Comparison of ENCODE assay signal across 25 cellular contexts in the genomic region with DNA sequence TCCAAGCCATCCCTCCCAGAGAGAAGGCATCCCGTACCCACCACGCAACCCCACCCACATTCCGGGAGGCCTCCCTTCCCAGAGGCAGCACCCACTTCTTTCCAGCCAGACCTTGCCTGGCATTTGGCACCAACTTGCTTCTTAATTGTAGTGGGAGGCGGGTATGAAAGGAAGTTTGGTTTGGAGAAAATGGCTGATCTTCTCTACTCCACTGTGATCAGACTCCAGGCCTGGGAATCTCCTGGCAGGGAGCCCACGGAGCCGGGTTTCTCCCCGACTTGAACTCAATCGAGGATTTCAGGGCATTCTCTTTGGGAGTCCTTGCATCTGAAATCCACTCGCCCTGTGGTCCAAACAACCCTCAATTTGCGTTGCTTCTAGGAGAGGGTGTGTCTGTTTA.
DNase-seq lines count a peak whose midpoint lies in the region; ATAC-seq, FAIRE-seq and TF ChIP-seq lines count a peak whose summit lies in the region.
"Had no signal": no experiment of that assay in that cellular context is flagged by ENCODE, and none has a peak within 500 bp of the region (broad histone marks: within the 10 kb centered on the region; RNA-seq: fewer than 3 reads in every experiment).

No MANE protein-coding gene starts in this region.

- DNase-seq in SK-N-SH (no peak), PC-3 (no peak), endothelial cell of umbilical vein (ENCODE audit: low read depth, low spot score) (no peak), trophoblast cell (no peak)
- no peak for DNase-seq in activated CD8-positive, alpha-beta T cell treated with anti-CD3 and anti-CD28 coated beads for 36 hours
- DNase-seq: ACHN; CD4-positive, CD25-positive, alpha-beta regulatory T cell; COR-L47; DMS79 treated with DMSO at 0.1 percent for 48 hours; GM23248; KBM-7; MM.1S; NCI-H1092; NCI-H187 treated with DMSO at 0.1 percent for 48 hours; NCI-H2107; Peyer's patch had no signal

- H4K91ac ChIP-seq in trophoblast cell (ENCODE audit: low read depth, low read length), result no peak overlapping the region

- H2AFZ ChIP-seq in SK-N-SH (ENCODE audit: low read depth) (no peak overlapping the region), PC-3 (ENCODE audit: low read length) (no peak overlapping the region), endothelial cell of umbilical vein (ENCODE audit: low read depth, low read length) (no peak overlapping the region), trophoblast cell (ENCODE audit: insufficient read depth, low read length, poor library complexity) (no peak overlapping the region)
- H2AFZ ChIP-seq: GM23248 had no signal

- H3K4me3 ChIP-seq in SK-N-SH (ENCODE audit: low read depth in 2 of 2, low read length in 1 of 2) (no peak overlapping the region), PC-3 (ENCODE audit: low read length) (0 out of 2 replicates have a peak overlapping the region, but pooled peaks have one; percentile 64), endothelial cell of umbilical vein (replicated peaks in 1 of 3; ENCODE audit: insufficient read depth in 1 of 3, low read depth in 1 of 3, low read length in 3 of 3) (no peak overlapping the region), trophoblast cell (ENCODE audit: low read depth, low read length) (no peak overlapping the region)
- H3K4me3 ChIP-seq: GM12878, GM23248, HAP-1, Peyer's patch, SJSA1 had no signal

- BruUV-seq in PC-3 (replicated peaks; lab: Mats Ljungman, UMichigan) (no TSS peak), endothelial cell of umbilical vein (replicated peaks; lab: Mats Ljungman, UMichigan) (no TSS peak)

- TF ChIP-seq CTCF in SK-N-SH (IDR thresholded peaks at IDR 0.05), result no peak
- TF ChIP-seq CTCF in PC-3 (conservative IDR thresholded peaks at IDR 0.05; ENCODE audit: low read depth, low read length), result no peak
- TF ChIP-seq CTCF in endothelial cell of umbilical vein (IDR thresholded peaks at IDR 0.05; ENCODE audit: extremely low read depth in 1 of 2, insufficient read depth in 1 of 2, low read depth in 1 of 2, low read length in 2 of 2), result no peak
- TF ChIP-seq CTCF in activated CD8-positive, alpha-beta T cell treated with anti-CD3 and anti-CD28 coated beads for 36 hours (IDR thresholded peaks at IDR 0.05), result no peak

- no peak for TF ChIP-seq RAD21 in SK-N-SH (IDR thresholded peaks at IDR 0.05; ENCODE audit: low read length)

- no peak overlapping the region for H3K23ac ChIP-seq in trophoblast cell (ENCODE audit: low read length)

- H3K9me2 ChIP-seq in SK-N-SH, result no peaks in the 10 kb centered on the region
- H3K9me2 ChIP-seq in PC-3 (replicated peaks; ENCODE audit: low read length), result no peaks in the 10 kb centered on the region

- H3K9me3 ChIP-seq in SK-N-SH (no peaks in the 10 kb centered on the region), PC-3 (ENCODE audit: low read length) (no peaks in the 10 kb centered on the region), endothelial cell of umbilical vein (replicated peaks; ENCODE audit: control insufficient read depth, insufficient read depth, low read length) (no peaks in the 10 kb centered on the region), trophoblast cell (ENCODE audit: insufficient read depth, low read depth, low read length) (no peaks in the 10 kb centered on the region)
- H3K9me3 ChIP-seq: HAP-1, Peyer's patch, SJSA1 had no signal

- no peak overlapping the region for H3K4me2 ChIP-seq in SK-N-SH
- peak overlapping the region; percentile 93; the same call in 1 of the 2 replicates for H3K4me2 ChIP-seq in PC-3 (ENCODE audit: low read length)
- no peak overlapping the region for H3K4me2 ChIP-seq in endothelial cell of umbilical vein (ENCODE audit: insufficient read depth, low read length)
- H3K4me2 ChIP-seq in trophoblast cell (ENCODE audit: low read length), result no peak overlapping the region

- H2BK12ac ChIP-seq in trophoblast cell (ENCODE audit: low read length), result no peak overlapping the region

- no peak overlapping the region for H2BK120ac ChIP-seq in trophoblast cell (ENCODE audit: insufficient read depth, low read length, poor library complexity)

- no peaks in the 10 kb centered on the region for H3K79me1 ChIP-seq in trophoblast cell (ENCODE audit: low read length)

- H3K9me1 ChIP-seq in endothelial cell of umbilical vein (replicated peaks; ENCODE audit: control insufficient read depth, extremely low read depth, insufficient read depth, low read length), result no peaks in the 10 kb centered on the region

- H2AK5ac ChIP-seq in trophoblast cell (ENCODE audit: low read length), result no peak overlapping the region

- no peaks in the 10 kb centered on the region for H3K27me3 ChIP-seq in SK-N-SH (ENCODE audit: insufficient read depth)
- no peaks in the 10 kb centered on the region for H3K27me3 ChIP-seq in PC-3 (ENCODE audit: low read length)
- no peaks in the 10 kb centered on the region for H3K27me3 ChIP-seq in endothelial cell of umbilical vein (ENCODE audit: control insufficient read depth in 2 of 2, insufficient read depth in 2 of 2, low read length in 2 of 2)
- no peaks in the 10 kb centered on the region for H3K27me3 ChIP-seq in trophoblast cell (ENCODE audit: insufficient read depth, low read length)
- H3K27me3 ChIP-seq: Peyer's patch, SJSA1 had no signal

- TF ChIP-seq EP300 in SK-N-SH (IDR thresholded peaks at IDR 0.05; ENCODE audit: borderline replicate concordance in 1 of 2, low read depth in 1 of 2, low read length in 1 of 2), result no peak

- H4K8ac ChIP-seq in trophoblast cell (ENCODE audit: low read depth, low read length), result no peak overlapping the region

- no peak for TF ChIP-seq POLR2A in endothelial cell of umbilical vein (IDR thresholded peaks at IDR 0.05; ENCODE audit: low read depth, low read length)

- peak overlapping the region; percentile 49 for H3K18ac ChIP-seq in trophoblast cell (ENCODE audit: low read length)

- H3K79me2 ChIP-seq in SK-N-SH (ENCODE audit: insufficient read depth) (no peaks in the 10 kb centered on the region), PC-3 (ENCODE audit: low read length) (no peaks in the 10 kb centered on the region), endothelial cell of umbilical vein (ENCODE audit: control insufficient read depth, insufficient read depth, low read length) (no peaks in the 10 kb centered on the region), trophoblast cell (ENCODE audit: control insufficient read depth, insufficient read depth, low read length, poor library complexity) (no peaks in the 10 kb centered on the region)

- H3K27ac ChIP-seq in SK-N-SH (ENCODE audit: low read depth in 2 of 2, low read length in 1 of 2) (no peak overlapping the region), PC-3 (ENCODE audit: low read length) (no peak overlapping the region), endothelial cell of umbilical vein (ENCODE audit: insufficient read depth, low read depth, low read length) (no peak overlapping the region), trophoblast cell (ENCODE audit: low read depth, low read length) (no peak overlapping the region)
- H3K27ac ChIP-seq: 22Rv1, GM23248, HL-60, Peyer's patch, SJSA1 had no signal

- H3K9me3 Mint-ChIP-seq in activated CD8-positive, alpha-beta T cell treated with anti-CD3 and anti-CD28 coated beads for 36 hours, result peaks cover 2% of the 10 kb centered on the region

- H4K12ac ChIP-seq in trophoblast cell (ENCODE audit: low read depth, low read length), result no peak overlapping the region

- ATAC-seq in SK-N-SH treated with all-trans-retinoic acid at 6 μM for 48 hours, result peak; percentile 18; the same call in 1 of the 3 replicates
- ATAC-seq in PC-3, result no peak
- ATAC-seq in GM19023 (IDR thresholded peaks at IDR 0.05; ENCODE audit: unreplicated experiment), result no peak
- no peak for ATAC-seq in activated CD8-positive, alpha-beta T cell treated with anti-CD3 and anti-CD28 coated beads for 36 hours
- no peak for ATAC-seq in GM21528 (IDR thresholded peaks at IDR 0.05; ENCODE audit: low FRiP score, unreplicated experiment)
- ATAC-seq: GM12878, HepG2 had no signal

- POLR2A ChIA-PET in SK-N-SH (lab: Yijun Ruan, JAX) (no interaction called here), PC-3 (lab: Charles Lee; ENCODE audit: unreplicated experiment) (no interaction called here), endothelial cell of umbilical vein (lab: Charles Lee) (no interaction called here)
- POLR2A ChIA-PET in activated CD8-positive, alpha-beta T cell treated with anti-CD3 and anti-CD28 coated beads for 36 hours (lab: Charles Lee), result no interaction called here

- H3K4me3 Mint-ChIP-seq in activated CD8-positive, alpha-beta T cell treated with anti-CD3 and anti-CD28 coated beads for 36 hours, result no peak overlapping the region
- H3K4me3 Mint-ChIP-seq: CD4-positive, CD25-positive, alpha-beta regulatory T cell had no signal

- H2BK5ac ChIP-seq in trophoblast cell (ENCODE audit: low read depth, low read length, poor library complexity), result no peak overlapping the region

- H3K36me3 Mint-ChIP-seq in activated CD8-positive, alpha-beta T cell treated with anti-CD3 and anti-CD28 coated beads for 36 hours (ENCODE audit: low read depth), result no peaks in the 10 kb centered on the region

- H3K27ac Mint-ChIP-seq in activated CD8-positive, alpha-beta T cell treated with anti-CD3 and anti-CD28 coated beads for 36 hours, result no peak overlapping the region

- no peak overlapping the region for H3K14ac ChIP-seq in trophoblast cell (ENCODE audit: low read length)

- H3K36me3 ChIP-seq in SK-N-SH (replicated peaks in 1 of 2; ENCODE audit: control insufficient read depth in 1 of 2, insufficient read depth in 2 of 2, low read length in 1 of 2), result no peaks in the 10 kb centered on the region
- no peaks in the 10 kb centered on the region for H3K36me3 ChIP-seq in PC-3 (ENCODE audit: low read depth, low read length)
- H3K36me3 ChIP-seq in endothelial cell of umbilical vein (ENCODE audit: control insufficient read depth in 2 of 2, extremely low read depth in 1 of 2, insufficient read depth in 2 of 2, low read length in 2 of 2), result no peaks in the 10 kb centered on the region
- no peaks in the 10 kb centered on the region for H3K36me3 ChIP-seq in trophoblast cell (ENCODE audit: control insufficient read depth in 1 of 2, insufficient read depth in 2 of 2, low read length in 2 of 2)
- H3K36me3 ChIP-seq: HAP-1, Peyer's patch, SJSA1 had no signal

- CTCF ChIA-PET in SK-N-SH (lab: Yijun Ruan, JAX) (no interaction called here), PC-3 (lab: Charles Lee) (no interaction called here), endothelial cell of umbilical vein (lab: Charles Lee) (interaction anchor here (1.2 kb wide), 1 partner anchor 107 kb away, joined by 3 read pairs; no protein-coding TSS in a partner anchor)
- CTCF ChIA-PET in activated CD8-positive, alpha-beta T cell treated with anti-CD3 and anti-CD28 coated beads for 36 hours (lab: Charles Lee), result no interaction called here

- no peak overlapping the region for H3K4ac ChIP-seq in trophoblast cell (ENCODE audit: low read depth, low read length)

- H3K27me3 Mint-ChIP-seq in activated CD8-positive, alpha-beta T cell treated with anti-CD3 and anti-CD28 coated beads for 36 hours, result peaks cover 5% of the 10 kb centered on the region
- H3K27me3 Mint-ChIP-seq: CD4-positive, CD25-positive, alpha-beta regulatory T cell had no signal

- 82% methylated on average over 9 of the region's 10 CpGs for WGBS in SK-N-SH (ENCODE audit: low lambda C conversion rate)
- WGBS in trophoblast cell (ENCODE audit: extremely low coverage, insufficient coverage, insufficient read length), result no CpG with 5 or more reads among the region's 10 CpGs

- intact Hi-C loops in PC-3 (cut with micrococcal nuclease), result no loop called here
- intact Hi-C loops in endothelial cell of umbilical vein (cut with micrococcal nuclease), result no loop called here
- intact Hi-C loops in activated CD8-positive, alpha-beta T cell treated with anti-CD3 and anti-CD28 coated beads for 36 hours (cut with micrococcal nuclease), result no loop called here

- H3K4me1 ChIP-seq in SK-N-SH (ENCODE audit: control insufficient read depth in 1 of 2, insufficient read depth in 2 of 2, low read depth in 1 of 2, low read length in 1 of 2) (peaks cover 0 to 38% of the 10 kb centered on the region in 2 experiments; a peak in 2 of 4 replicates), PC-3 (ENCODE audit: insufficient read depth, low read length) (peaks cover 9% of the 10 kb centered on the region; the same call in 1 of the 2 replicates), endothelial cell of umbilical vein (ENCODE audit: control insufficient read depth, extremely low read depth, insufficient read depth, low read length) (no peaks in the 10 kb centered on the region), trophoblast cell (ENCODE audit: control insufficient read depth in 1 of 2, insufficient read depth in 2 of 2, low read length in 2 of 2) (peaks cover 4 to 8% of the 10 kb centered on the region in 2 experiments)
- H3K4me1 ChIP-seq: HAP-1, SJSA1 had no signal

- H4K20me1 ChIP-seq in SK-N-SH (ENCODE audit: insufficient read depth), result no peaks in the 10 kb centered on the region
- no peaks in the 10 kb centered on the region for H4K20me1 ChIP-seq in PC-3 (ENCODE audit: low read length)
- no peaks in the 10 kb centered on the region for H4K20me1 ChIP-seq in endothelial cell of umbilical vein (replicated peaks; ENCODE audit: control insufficient read depth, extremely low read depth, insufficient read depth, low read length)

- H3F3A ChIP-seq in SK-N-SH (replicated peaks; ENCODE audit: insufficient read depth), result no peaks in the 10 kb centered on the region
- no peaks in the 10 kb centered on the region for H3F3A ChIP-seq in PC-3 (ENCODE audit: low read length, unreplicated experiment)

- peaks cover 26% of the 10 kb centered on the region for H3K4me1 Mint-ChIP-seq in activated CD8-positive, alpha-beta T cell treated with anti-CD3 and anti-CD28 coated beads for 36 hours (ENCODE audit: low read depth)

- no peak overlapping the region for H3K9ac ChIP-seq in SK-N-SH
- H3K9ac ChIP-seq in PC-3 (ENCODE audit: low read length), result no peak overlapping the region
- H3K9ac ChIP-seq in endothelial cell of umbilical vein (replicated peaks; ENCODE audit: extremely low read depth, insufficient read depth, low read length), result no peak overlapping the region
- H3K9ac ChIP-seq in trophoblast cell (ENCODE audit: low read length), result no peak overlapping the region
- H3K9ac ChIP-seq: GM23248 had no signal

- dilution Hi-C loops in endothelial cell of umbilical vein (cut with MboI; ENCODE audit: extremely low pct_ligation_motif_present, low sequenced_read_pairs), result no loop called here

- peak; percentile 8 for FAIRE-seq in endothelial cell of umbilical vein (lab: Jason Lieb, UNC)
- FAIRE-seq: GM12878 had no signal
